In genomic region chr9:85263288-85263687, GRCh38 we compare ENCODE assay signal across 40 cellular contexts.
"Had no signal": no experiment of that assay in that cellular context is flagged by ENCODE, and none has a peak within 500 bp of the region (broad histone marks: within the 10 kb centered on the region; RNA-seq: fewer than 3 reads in every experiment).

No MANE protein-coding gene starts in this region.

- H3K27me3 Mint-ChIP-seq: activated CD4-positive, alpha-beta memory T cell treated with anti-CD3 and anti-CD28 coated beads, Interleukin-2, amount 10 ng/mL, durations not matched to agents 7 days and 5 days; activated CD4-positive, alpha-beta T cell treated with anti-CD3 and anti-CD28 coated beads, Interleukin-2, amount 10 ng/mL, durations not matched to agents 7 days and 5 days; activated CD8-positive, alpha-beta memory T cell treated with anti-CD3 and anti-CD28 coated beads, Interleukin-2, amount 10 ng/mL, durations not matched to agents 7 days and 5 days; activated naive CD8-positive, alpha-beta T cell treated with anti-CD3 and anti-CD28 coated beads, Interleukin-2, amount 10 ng/mL, durations not matched to agents 7 days and 5 days; brain had no signal

- DNase-seq: activated CD4-positive, alpha-beta memory T cell treated with anti-CD3 and anti-CD28 coated beads, Interleukin-2, amount 10 ng/mL, durations not matched to agents 7 days and 5 days; activated CD4-positive, alpha-beta T cell treated with anti-CD3 and anti-CD28 coated beads for 1 hour; activated CD4-positive, alpha-beta T cell treated with anti-CD3 and anti-CD28 coated beads for 36 hours; activated CD4-positive, alpha-beta T cell treated with anti-CD3 and anti-CD28 coated beads for 48 hours; activated CD4-positive, alpha-beta T cell treated with anti-CD3 and anti-CD28 coated beads, Interleukin-2, amount 10 ng/mL, durations not matched to agents 7 days and 5 days; activated CD4-positive, alpha-beta T cell treated with anti-CD3 and anti-CD28 coated beads, Interleukin-2, amount 50 U/mL, for 48 hours; activated CD4-positive, CD25-positive, alpha-beta regulatory T cell; activated CD8-positive, alpha-beta memory T cell treated with anti-CD3 and anti-CD28 coated beads for 24 hours; activated CD8-positive, alpha-beta memory T cell treated with anti-CD3 and anti-CD28 coated beads, Interleukin-2, amount 10 ng/mL, durations not matched to agents 7 days and 5 days; activated CD8-positive, alpha-beta memory T cell treated with anti-CD3 and anti-CD28 coated beads, Interleukin-2, amount 50 U/mL, for 48 hours; activated CD8-positive, alpha-beta T cell treated with anti-CD3 and anti-CD28 coated beads, Interleukin-2, amount 10 ng/mL, durations not matched to agents 7 days and 5 days; activated effector memory CD4-positive, alpha-beta T cell treated with Interleukin-2 at 50 U/mL for 16 hours; activated gamma-delta T cell; activated naive CD4-positive, alpha-beta T cell treated with anti-CD3 and anti-CD28 coated beads, Interleukin-2, amount 10 ng/mL, durations not matched to agents 7 days and 5 days; activated naive CD4-positive, alpha-beta T cell treated with Interleukin-2 at 50 U/mL for 16 hours; activated naive CD8-positive, alpha-beta T cell treated with anti-CD3 and anti-CD28 coated beads, Interleukin-2, amount 10 ng/mL, durations not matched to agents 7 days and 5 days; activated naive CD8-positive, alpha-beta T cell treated with anti-CD3 and anti-CD28 coated beads, Interleukin-2, amount 50 U/mL, for 24 hours; activated T-cell treated with anti-CD3 and anti-CD28 coated beads, Interleukin-2, amount 50 U/mL, for 24 hours; activated T-cell treated with anti-CD3 and anti-CD28 coated beads, Interleukin-2, amount 50 U/mL, for 48 hours; amygdala; anterior cingulate cortex; caudate nucleus; cerebellar nuclear complex; T-helper 1 cell; T-helper 2 cell; T-helper 9 cell; WERI-Rb-1 had no signal

- FAIRE-seq: bronchial epithelial cell, TTC549 had no signal

- H3K9me3 ChIP-seq: ascending aorta had no signal

- H3K4me3 ChIP-seq: ascending aorta, cardiac muscle cell had no signal

- H3K4me3 Mint-ChIP-seq: activated CD4-positive, alpha-beta memory T cell treated with anti-CD3 and anti-CD28 coated beads, Interleukin-2, amount 10 ng/mL, durations not matched to agents 7 days and 5 days; activated CD4-positive, alpha-beta T cell treated with anti-CD3 and anti-CD28 coated beads for 36 hours; activated CD4-positive, alpha-beta T cell treated with anti-CD3 and anti-CD28 coated beads, Interleukin-2, amount 10 ng/mL, durations not matched to agents 7 days and 5 days; activated CD8-positive, alpha-beta memory T cell treated with anti-CD3 and anti-CD28 coated beads, Interleukin-2, amount 10 ng/mL, durations not matched to agents 7 days and 5 days; activated CD8-positive, alpha-beta T cell treated with anti-CD3 and anti-CD28 coated beads, Interleukin-2, amount 10 ng/mL, durations not matched to agents 7 days and 5 days; activated naive CD4-positive, alpha-beta T cell treated with anti-CD3 and anti-CD28 coated beads, Interleukin-2, amount 10 ng/mL, durations not matched to agents 7 days and 5 days; activated naive CD4-positive, alpha-beta T cell treated with anti-CD3 and anti-CD28 coated beads, Interleukin-2, amount 50 U/mL, for 24 hours; activated naive CD8-positive, alpha-beta T cell; activated naive CD8-positive, alpha-beta T cell treated with anti-CD3 and anti-CD28 coated beads, Interleukin-2, amount 10 ng/mL, durations not matched to agents 7 days and 5 days; activated naive CD8-positive, alpha-beta T cell treated with anti-CD3 and anti-CD28 coated beads, Interleukin-2, amount 50 U/mL, for 24 hours; activated T-cell treated with anti-CD3 and anti-CD28 coated beads, Interleukin-2, amount 50 U/mL, for 24 hours; brain; central memory CD8-positive, alpha-beta T cell; T-helper 1 cell treated with Interleukin-12 subunit alpha and Interleukin-12 subunit beta and Interleukin-4 antibody, amounts not matched to agents 30 μg/mL and 1 μg/mL, for 36 hours; T-helper 2 cell treated with Interferon-gamma antibody and Interleukin-4, amounts not matched to agents 5 μg/mL and 100 μg/mL, for 36 hours; WTC11 had no signal

- ATAC-seq: activated CD4-positive, alpha-beta T cell treated with anti-CD3 and anti-CD28 coated beads for 36 hours; activated CD4-positive, CD25-positive, alpha-beta regulatory T cell treated with anti-CD3 and anti-CD28 coated beads, Interleukin-2, amount 50 U/mL, for 24 hours; activated CD8-positive, alpha-beta memory T cell treated with anti-CD3 and anti-CD28 coated beads, Interleukin-2, amount 10 ng/mL, durations not matched to agents 7 days and 5 days; activated CD8-positive, alpha-beta T cell treated with anti-CD3 and anti-CD28 coated beads, Interleukin-2, amount 10 ng/mL, durations not matched to agents 7 days and 5 days; activated naive CD8-positive, alpha-beta T cell treated with anti-CD3 and anti-CD28 coated beads, Interleukin-2, amount 50 U/mL, for 24 hours; WTC11 had no signal

- H3K4me1 Mint-ChIP-seq: activated CD4-positive, alpha-beta memory T cell treated with anti-CD3 and anti-CD28 coated beads, Interleukin-2, amount 10 ng/mL, durations not matched to agents 7 days and 5 days; activated CD4-positive, alpha-beta T cell treated with anti-CD3 and anti-CD28 coated beads for 36 hours; activated CD8-positive, alpha-beta memory T cell treated with anti-CD3 and anti-CD28 coated beads, Interleukin-2, amount 10 ng/mL, durations not matched to agents 7 days and 5 days; activated naive CD4-positive, alpha-beta T cell treated with anti-CD3 and anti-CD28 coated beads, Interleukin-2, amount 10 ng/mL, durations not matched to agents 7 days and 5 days; activated naive CD4-positive, alpha-beta T cell treated with anti-CD3 and anti-CD28 coated beads, Interleukin-2, amount 50 U/mL, for 24 hours; activated naive CD8-positive, alpha-beta T cell treated with anti-CD3 and anti-CD28 coated beads, Interleukin-2, amount 10 ng/mL, durations not matched to agents 7 days and 5 days; activated naive CD8-positive, alpha-beta T cell treated with anti-CD3 and anti-CD28 coated beads, Interleukin-2, amount 50 U/mL, for 24 hours; central memory CD8-positive, alpha-beta T cell had no signal

- H3K27ac Mint-ChIP-seq: activated CD4-positive, alpha-beta memory T cell treated with anti-CD3 and anti-CD28 coated beads, Interleukin-2, amount 10 ng/mL, durations not matched to agents 7 days and 5 days; activated CD4-positive, alpha-beta T cell treated with anti-CD3 and anti-CD28 coated beads for 36 hours; activated CD4-positive, alpha-beta T cell treated with anti-CD3 and anti-CD28 coated beads, Interleukin-2, amount 10 ng/mL, durations not matched to agents 7 days and 5 days; activated CD8-positive, alpha-beta memory T cell treated with anti-CD3 and anti-CD28 coated beads, Interleukin-2, amount 10 ng/mL, durations not matched to agents 7 days and 5 days; activated CD8-positive, alpha-beta T cell treated with anti-CD3 and anti-CD28 coated beads, Interleukin-2, amount 10 ng/mL, durations not matched to agents 7 days and 5 days; activated naive CD4-positive, alpha-beta T cell treated with anti-CD3 and anti-CD28 coated beads, Interleukin-2, amount 10 ng/mL, durations not matched to agents 7 days and 5 days; activated naive CD4-positive, alpha-beta T cell treated with anti-CD3 and anti-CD28 coated beads, Interleukin-2, amount 50 U/mL, for 24 hours; activated naive CD8-positive, alpha-beta T cell; activated naive CD8-positive, alpha-beta T cell treated with anti-CD3 and anti-CD28 coated beads, Interleukin-2, amount 10 ng/mL, durations not matched to agents 7 days and 5 days; activated naive CD8-positive, alpha-beta T cell treated with anti-CD3 and anti-CD28 coated beads, Interleukin-2, amount 50 U/mL, for 24 hours; activated T-cell treated with anti-CD3 and anti-CD28 coated beads, Interleukin-2, amount 50 U/mL, for 24 hours; activated T-helper 2 cell treated with anti-CD3 and anti-CD28 coated beads, Interferon-gamma antibody, Interleukin-2, Interleukin-4, amounts not matched to agents 10 μg/mL and 5 μg/mL and 100 μg/mL, durations not matched to agents 14 hours and 24 hours and 36 hours; T-helper 1 cell treated with Interleukin-12 subunit alpha and Interleukin-12 subunit beta and Interleukin-4 antibody, amounts not matched to agents 30 μg/mL and 1 μg/mL, for 36 hours; T-helper 2 cell treated with Interferon-gamma antibody and Interleukin-4, amounts not matched to agents 5 μg/mL and 100 μg/mL, for 36 hours; WTC11 had no signal

- H3K9me3 Mint-ChIP-seq: activated CD4-positive, alpha-beta memory T cell treated with anti-CD3 and anti-CD28 coated beads, Interleukin-2, amount 10 ng/mL, durations not matched to agents 7 days and 5 days; activated CD4-positive, alpha-beta T cell treated with anti-CD3 and anti-CD28 coated beads, Interleukin-2, amount 10 ng/mL, durations not matched to agents 7 days and 5 days; activated naive CD4-positive, alpha-beta T cell treated with anti-CD3 and anti-CD28 coated beads, Interleukin-2, amount 10 ng/mL, durations not matched to agents 7 days and 5 days; activated naive CD8-positive, alpha-beta T cell treated with anti-CD3 and anti-CD28 coated beads, Interleukin-2, amount 10 ng/mL, durations not matched to agents 7 days and 5 days; activated naive CD8-positive, alpha-beta T cell treated with anti-CD3 and anti-CD28 coated beads, Interleukin-2, amount 50 U/mL, for 24 hours; activated T-cell treated with anti-CD3 and anti-CD28 coated beads, Interleukin-2, amount 50 U/mL, for 24 hours; activated T-helper 2 cell treated with anti-CD3 and anti-CD28 coated beads, Interferon-gamma antibody, Interleukin-2, Interleukin-4, amounts not matched to agents 10 μg/mL and 5 μg/mL and 100 μg/mL, durations not matched to agents 14 hours and 24 hours and 36 hours; central memory CD8-positive, alpha-beta T cell; T-helper 1 cell treated with Interleukin-12 subunit alpha and Interleukin-12 subunit beta and Interleukin-4 antibody, amounts not matched to agents 30 μg/mL and 1 μg/mL, for 36 hours; T-helper 2 cell treated with Interferon-gamma antibody and Interleukin-4, amounts not matched to agents 5 μg/mL and 100 μg/mL, for 36 hours; WTC11 had no signal

- H3K27ac ChIP-seq: ascending aorta, cardiac muscle cell, WERI-Rb-1 had no signal

- H3K4me1 ChIP-seq: ascending aorta had no signal

- H3K36me3 ChIP-seq: ascending aorta, cardiac muscle cell, WERI-Rb-1 had no signal

- H3K27me3 ChIP-seq: ascending aorta, cardiac muscle cell had no signal

- H3K36me3 Mint-ChIP-seq: activated CD8-positive, alpha-beta memory T cell treated with anti-CD3 and anti-CD28 coated beads, Interleukin-2, amount 10 ng/mL, durations not matched to agents 7 days and 5 days; activated naive CD4-positive, alpha-beta T cell treated with anti-CD3 and anti-CD28 coated beads, Interleukin-2, amount 10 ng/mL, durations not matched to agents 7 days and 5 days; activated naive CD4-positive, alpha-beta T cell treated with anti-CD3 and anti-CD28 coated beads, Interleukin-2, amount 50 U/mL, for 24 hours; activated naive CD8-positive, alpha-beta T cell; activated naive CD8-positive, alpha-beta T cell treated with anti-CD3 and anti-CD28 coated beads, Interleukin-2, amount 10 ng/mL, durations not matched to agents 7 days and 5 days; WTC11 had no signal
